Comparison of ENCODE assay signal across 8 cellular contexts in genomic region chr7:75237255-75238187, GRCh38.
DNase-seq lines count a peak whose midpoint lies in the region; ATAC-seq and TF ChIP-seq lines count a peak whose summit lies in the region.
"Not testable (repeated sequence)": the region's sequence is repeated elsewhere in the genome, so short reads cannot be mapped to it uniquely, and the experiment has no call there.

No MANE protein-coding gene starts in this region.

- H2BK5ac ChIP-seq in IMR-90 (ENCODE audit: low read depth, low read length, poor library complexity, severe bottlenecking): not testable (repeated sequence)

- not testable (repeated sequence) for H3K4me1 Mint-ChIP-seq in central memory CD8-positive, alpha-beta T cell; naive B cell

- not testable (repeated sequence) for TF ChIP-seq POLR2A in IMR-90 (IDR thresholded peaks at IDR 0.05; ENCODE audit: low read depth, low read length)

- H3K9me1 ChIP-seq in IMR-90 (ENCODE audit: insufficient read depth, low read length): not testable (repeated sequence)

- H4K20me1 ChIP-seq in IMR-90 (ENCODE audit: insufficient read depth, low read length): not testable (repeated sequence)

- not testable (repeated sequence) for BruUV-seq in IMR-90 (replicated peaks; lab: Mats Ljungman, UMichigan)

- not testable (repeated sequence) for H3K4me3 ChIP-seq in IMR-90 (ENCODE audit: insufficient read depth, low read depth, low read length)

- not testable (repeated sequence) for H2BK20ac ChIP-seq in IMR-90 (ENCODE audit: low read depth, low read length)

- ATAC-seq in GM18498 (IDR thresholded peaks at IDR 0.05; ENCODE audit: unreplicated experiment) (peak; percentile 92), GM21381 (IDR thresholded peaks at IDR 0.05; ENCODE audit: unreplicated experiment) (peak; percentile 91), HG02943 (IDR thresholded peaks at IDR 0.05; ENCODE audit: low read depth, unreplicated experiment) (peak; percentile 85), IMR-90 (ENCODE audit: low read depth) (peak; percentile 82), naive B cell (ENCODE audit: low read depth in 2 of 2) (peak; percentile 93)
- peak; percentile 88 for ATAC-seq in central memory CD8-positive, alpha-beta T cell (replicated peaks; ENCODE audit: extremely low read depth, poor library complexity, severe bottlenecking)

- not testable (repeated sequence) for H3K9me3 Mint-ChIP-seq in central memory CD8-positive, alpha-beta T cell; naive B cell

- in situ Hi-C loops in IMR-90 (cut with MboI; ENCODE audit: low sequenced_read_pairs): not testable (repeated sequence)

- not testable (repeated sequence) for H3K56ac ChIP-seq in IMR-90 (ENCODE audit: extremely low read depth, insufficient read depth, low read length)

- not testable (repeated sequence) for H3K27ac Mint-ChIP-seq in central memory CD8-positive, alpha-beta T cell (ENCODE audit: low read depth); naive B cell

- not testable (repeated sequence) for H3K4me2 ChIP-seq in IMR-90 (ENCODE audit: low read depth, low read length)

- H3K4me3 Mint-ChIP-seq in central memory CD8-positive, alpha-beta T cell: peak overlapping the region; percentile 43
- peak overlapping the region in 4 of 8 donors; percentile 53 to 68 (median 58) for H3K4me3 Mint-ChIP-seq in naive B cell

- H3K4ac ChIP-seq in IMR-90 (ENCODE audit: low read depth, low read length): not testable (repeated sequence)

- H2BK120ac ChIP-seq in IMR-90 (ENCODE audit: low read depth, low read length): not testable (repeated sequence)

- not testable (repeated sequence) for H3K4me1 ChIP-seq in IMR-90 (ENCODE audit: control insufficient read depth, insufficient read depth, low read length)

- H2AK9ac ChIP-seq in IMR-90 (replicated peaks; ENCODE audit: low read depth, low read length, poor library complexity): not testable (repeated sequence)

- H3K27me3 ChIP-seq in IMR-90 (ENCODE audit: control insufficient read depth, insufficient read depth, low read length): not testable (repeated sequence)

- H3K27me3 Mint-ChIP-seq in central memory CD8-positive, alpha-beta T cell; naive B cell: not testable (repeated sequence)

- not testable (repeated sequence) for H3K36me3 Mint-ChIP-seq in central memory CD8-positive, alpha-beta T cell (ENCODE audit: insufficient read depth); naive B cell

- TF ChIP-seq CTCF in IMR-90 (conservative IDR thresholded peaks at IDR 0.05; ENCODE audit: low read depth, low read length): not testable (repeated sequence)

- H3K14ac ChIP-seq in IMR-90 (replicated peaks; ENCODE audit: low read depth, low read length): not testable (repeated sequence)

- not testable (repeated sequence) for H3K36me3 ChIP-seq in IMR-90 (ENCODE audit: control insufficient read depth, insufficient read depth, low read length)

- not testable (repeated sequence) for H2BK15ac ChIP-seq in IMR-90 (ENCODE audit: low read depth, low read length)

- H2AFZ ChIP-seq in IMR-90 (replicated peaks; ENCODE audit: low read length, poor library complexity): not testable (repeated sequence)

- dilution Hi-C loops in IMR-90 (cut with HindIII; ENCODE audit: low sequenced_read_pairs, unreplicated experiment): not testable (repeated sequence)

- not testable (repeated sequence) for H2AK5ac ChIP-seq in IMR-90 (ENCODE audit: low read depth, low read length)

- not testable (repeated sequence) for H3K9me3 ChIP-seq in IMR-90 (ENCODE audit: control insufficient read depth, insufficient read depth, low read length)

- not testable (repeated sequence) for H3K9ac ChIP-seq in IMR-90 (ENCODE audit: low read depth, low read length)

- H4K91ac ChIP-seq in IMR-90 (ENCODE audit: insufficient read depth, low read depth, low read length): not testable (repeated sequence)

- H4K5ac ChIP-seq in IMR-90 (ENCODE audit: low read depth, low read length): not testable (repeated sequence)

- not testable (repeated sequence) for H3K79me1 ChIP-seq in IMR-90 (ENCODE audit: low read depth in 1 of 2, low read length in 2 of 2)

- H4K8ac ChIP-seq in IMR-90 (ENCODE audit: low read depth in 2 of 2, low read length in 2 of 2): not testable (repeated sequence)

- H3K18ac ChIP-seq in IMR-90 (ENCODE audit: low read depth, low read length): not testable (repeated sequence)

- intact Hi-C loops in IMR-90 (cut with micrococcal nuclease): not testable (repeated sequence)

- WGBS in IMR-90 (ENCODE audit: extremely low coverage in 2 of 2, insufficient read length in 1 of 2), 2 experiments: no CpG with 5 or more reads among the region's 103 CpGs

- not testable (repeated sequence) for H3K27ac ChIP-seq in IMR-90 (ENCODE audit: insufficient read depth, low read length)

- POLR2A ChIA-PET in IMR-90 (lab: Charles Lee; ENCODE audit: unreplicated experiment): not testable (repeated sequence)

- H3K23ac ChIP-seq in IMR-90 (ENCODE audit: low read depth, low read length): not testable (repeated sequence)

- TF ChIP-seq RAD21 in IMR-90 (IDR thresholded peaks at IDR 0.05; ENCODE audit: low read length): not testable (repeated sequence)

- CTCF ChIA-PET in IMR-90 (lab: Yijun Ruan, JAX): not testable (repeated sequence)

- not testable (repeated sequence) for DNase-seq in IMR-90
- peak; percentile 0 to 33 (median 0) for DNase-seq in activated CD8-positive, alpha-beta memory T cell treated with anti-CD3 and anti-CD28 coated beads for 48 hours (ENCODE audit: low read depth in 2 of 3, low spot score in 2 of 3)
- DNase-seq in central memory CD8-positive, alpha-beta T cell (ENCODE audit: low spot score in 2 of 2): peak; percentile 33 to 48
- DNase-seq in naive B cell: peak; percentile 63
- DNase-seq in stimulated activated CD8-positive, alpha-beta memory T cell treated with anti-CD3 and anti-CD28 coated beads, Interleukin-2, amount 100 ng/mL, for 48 hours (ENCODE audit: low read depth in 2 of 2): peak; percentile 28 to 30
